Comparison of ENCODE assay signal across 24 cellular contexts in the genomic region with DNA sequence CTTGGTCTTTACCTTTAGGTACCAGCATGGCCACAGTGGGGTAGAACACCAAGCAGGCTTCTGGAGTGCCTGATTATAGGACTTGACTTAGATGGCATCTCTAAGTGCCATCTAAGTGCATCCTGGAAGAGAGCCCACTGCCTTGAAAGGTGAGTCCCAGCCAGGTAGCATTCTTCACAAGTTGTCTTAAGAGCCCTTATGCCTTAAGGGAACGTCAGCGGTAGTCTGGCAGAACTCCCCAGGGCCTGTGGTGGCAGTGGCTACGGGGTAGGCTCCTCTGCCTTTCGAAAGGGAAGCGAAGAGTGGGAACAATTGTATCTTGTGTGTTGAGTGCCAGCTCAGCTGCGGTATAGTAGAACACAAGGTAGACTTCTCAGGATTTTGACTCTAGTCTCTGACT.
A peak's percentile ranks its signal among the peaks of the same experiment; 100 is the strongest.
DNase-seq lines count a peak whose midpoint lies in the region; ATAC-seq, FAIRE-seq and TF ChIP-seq lines count a peak whose summit lies in the region.
"Had no signal": no experiment of that assay in that cellular context is flagged by ENCODE, and none has a peak within 500 bp of the region (broad histone marks: within the 10 kb centered on the region; RNA-seq: fewer than 3 reads in every experiment).

No MANE protein-coding gene starts in this region.

- H3K4ac ChIP-seq in H1 (replicated peaks; ENCODE audit: insufficient read length, low read depth, low read length), result no peak overlapping the region

- POLR2A ChIA-PET in H1 (lab: Charles Lee; ENCODE audit: partially characterized antibody), result no interaction called here

- 94% methylated on average over 6 of the region's 6 CpGs; no CpG with 5 or more reads in 1 of the 2 experiments for WGBS in H1 (ENCODE audit: extremely low coverage in 1 of 2, insufficient coverage in 1 of 2, insufficient read length in 1 of 2, insufficient replicate concordance in 2 of 2, low coverage in 1 of 2, low lambda C conversion rate in 2 of 2, missing lambda C conversion rate in 1 of 2), 2 experiments
- WGBS in lung, 2 donors, result 81 to 87% methylated on average over 6 of the region's 6 CpGs
- 89 to 90% methylated on average over 6 of the region's 6 CpGs for WGBS in aorta, 2 donors

- H4K91ac ChIP-seq in H1 (replicated peaks; ENCODE audit: insufficient read length, low read length), result no peak overlapping the region

- no peaks in the 10 kb centered on the region for H3K79me2 ChIP-seq in H1 (ENCODE audit: control insufficient read depth in 1 of 2, insufficient read depth in 2 of 2, low read length in 2 of 2)

- no peaks in the 10 kb centered on the region for H4K20me1 ChIP-seq in H1 (replicated peaks in 1 of 2; ENCODE audit: control insufficient read depth in 1 of 2, insufficient read depth in 2 of 2, low read length in 2 of 2)
- H4K20me1 ChIP-seq: BLaER1 treated with 17β-estradiol and CSF1 and Interleukin-3, amounts not matched to agents 10 nM and 100 nM had no signal

- intact Hi-C loops in aorta (cut with DNase I), result no loop called here

- no peak overlapping the region for H3K14ac ChIP-seq in H1 (ENCODE audit: insufficient read length)

- no peak overlapping the region for H3K56ac ChIP-seq in H1 (replicated peaks; ENCODE audit: insufficient read length, low read depth, low read length)

- H3K4me1 ChIP-seq in H1 (replicated peaks in 1 of 4; ENCODE audit: control insufficient read depth in 3 of 4, insufficient read depth in 4 of 4, low read length in 3 of 4) (peaks cover 0 to 4% (median 0%) of the 10 kb centered on the region in 4 experiments; a peak in 2 of 7 replicates), lung (ENCODE audit: control insufficient read depth in 2 of 2, insufficient read depth in 2 of 2, low read length in 2 of 2) (peaks cover 0 to 2% of the 10 kb centered on the region in 2 donors), aorta (ENCODE audit: control insufficient read depth in 1 of 2, insufficient read depth in 2 of 2, low read length in 2 of 2) (no peaks in the 10 kb centered on the region)
- H3K4me1 ChIP-seq: A549, BE2C had no signal

- no peak for TF ChIP-seq RAD21 in H1 (IDR thresholded peaks at IDR 0.05 in 1 of 2, conservative IDR thresholded peaks at IDR 0.05 in 1 of 2; ENCODE audit: low read depth in 2 of 2, low read length in 2 of 2)

- no peaks in the 10 kb centered on the region for H3K79me1 ChIP-seq in H1 (ENCODE audit: low read depth, low read length)

- no peak for TF ChIP-seq CTCF in H1 (IDR thresholded peaks at IDR 0.05; ENCODE audit: control extremely low read depth in 1 of 3, insufficient read depth in 1 of 3, low read depth in 1 of 3, low read length in 3 of 3)
- TF ChIP-seq CTCF in lung (IDR thresholded peaks at IDR 0.05; ENCODE audit: control extremely low read depth, extremely low read depth), result no peak

- no peak overlapping the region for H2BK5ac ChIP-seq in H1 (ENCODE audit: low read depth, low read length)

- no peak overlapping the region; a peak in 1 of 7 replicates for H3K9ac ChIP-seq in H1 (replicated peaks in 1 of 4; ENCODE audit: extremely low read depth in 1 of 4, low read depth in 3 of 4, low read length in 3 of 4)
- H3K9ac ChIP-seq: BLaER1 treated with 17β-estradiol and CSF1 and Interleukin-3, amounts not matched to agents 10 nM and 100 nM had no signal

- H3K9me3 ChIP-seq in H1 (ENCODE audit: insufficient read depth in 2 of 2, low read depth in 1 of 2, low read length in 1 of 2) (0 out of 4 replicates have a peak, but pooled peaks cover 0 to 6% of the 10 kb centered on the region in 2 experiments), lung (ENCODE audit: control insufficient read depth in 2 of 2, insufficient read depth in 1 of 2, low read length in 1 of 2) (no peaks in the 10 kb centered on the region), aorta (ENCODE audit: control insufficient read depth, low read length) (no peaks in the 10 kb centered on the region)
- H3K9me3 ChIP-seq: A549, BE2C had no signal

- CTCF ChIA-PET in H1 (lab: Charles Lee; ENCODE audit: partially characterized antibody), result interaction anchor here (2.2 kb wide), 1 partner anchor 10 kb away, joined by 4 read pairs; no protein-coding TSS in a partner anchor

- peak overlapping the region; percentile 18; the same call in 1 of the 2 replicates for H2BK12ac ChIP-seq in H1 (ENCODE audit: low read depth, low read length)

- DNase-seq in NCI-H187 (lab: John Stamatoyannopoulos, UW), result peak; percentile 14 to 61
- no peak for DNase-seq in NCI-H187 treated with DMSO at 0.1 percent for 48 hours (lab: John Stamatoyannopoulos, UW)
- peak; percentile 31 for DNase-seq in NCI-H2029 (lab: John Stamatoyannopoulos, UW)
- no peak for DNase-seq in H1 (ENCODE audit: low read depth in 1 of 2, low spot score in 2 of 2)
- DNase-seq in lung (ENCODE audit: low spot score), result peak; percentile 29
- no peak for DNase-seq in central memory CD4-positive, alpha-beta T cell
- no peak for DNase-seq in aorta
- DNase-seq in NCI-H345 treated with DMSO at 0.1 percent for 48 hours (lab: John Stamatoyannopoulos, UW; ENCODE audit: unreplicated experiment), result no peak
- DNase-seq: 8988T; ACHN; AML-193; BE2C; Calu3; CD4-positive, alpha-beta T cell; COR-L47; DMS53; DMS79 treated with DMSO at 0.1 percent for 48 hours; GF-D8; GOT3; H7; HCEC 1CT had no signal

- H3K36me3 ChIP-seq in H1 (ENCODE audit: control insufficient read depth in 2 of 4, insufficient read depth in 4 of 4, low read length in 3 of 4), result no peaks in the 10 kb centered on the region
- H3K36me3 ChIP-seq in lung (ENCODE audit: control insufficient read depth in 2 of 2, insufficient read depth in 2 of 2, low read length in 2 of 2), result no peaks in the 10 kb centered on the region
- H3K36me3 ChIP-seq in aorta (ENCODE audit: control insufficient read depth in 1 of 2, insufficient read depth in 2 of 2, low read length in 1 of 2), result no peaks in the 10 kb centered on the region
- H3K36me3 ChIP-seq: BE2C; BLaER1 treated with 17β-estradiol and CSF1 and Interleukin-3, amounts not matched to agents 10 nM and 100 nM had no signal

- H3K18ac ChIP-seq in H1 (ENCODE audit: extremely low read depth, low read length), result no peak overlapping the region

- H4K5ac ChIP-seq in H1 (ENCODE audit: insufficient read length, low read depth, low read length), result no peak overlapping the region

- no peak overlapping the region for H4K8ac ChIP-seq in H1 (ENCODE audit: extremely low read depth, insufficient read depth, low read length)

- H2AFZ ChIP-seq in H1 (ENCODE audit: low read length), result no peak overlapping the region

- H2BK15ac ChIP-seq in H1 (ENCODE audit: low read length), result 0 out of 2 replicates have a peak overlapping the region, but pooled peaks have one; percentile 61

- H3K27ac ChIP-seq in H1 (ENCODE audit: low read depth, low read length) (no peak overlapping the region), lung (ENCODE audit: low read depth in 1 of 2, low read length in 1 of 2) (no peak overlapping the region), aorta (ENCODE audit: low read depth in 1 of 2, low read length in 2 of 2) (no peak overlapping the region)
- H3K27ac ChIP-seq: A549; BLaER1 treated with 17β-estradiol and CSF1 and Interleukin-3, amounts not matched to agents 10 nM and 100 nM had no signal

- no peak overlapping the region for H3K23ac ChIP-seq in H1 (ENCODE audit: insufficient read length)

- no peak overlapping the region for H2BK120ac ChIP-seq in H1 (replicated peaks; ENCODE audit: low read depth, low read length)

- no peak for FAIRE-seq in H1 (lab: Jason Lieb, UNC)
- FAIRE-seq: A549, GM12892 had no signal

- TF ChIP-seq POLR2A in H1 (IDR thresholded peaks at IDR 0.05; ENCODE audit: control extremely low read depth in 1 of 2, low read depth in 2 of 2, low read length in 2 of 2), result no peak

- no peak for ATAC-seq in lung (ENCODE audit: insufficient read depth, low FRiP score)
- no peak for ATAC-seq in aorta (ENCODE audit: low FRiP score)
- ATAC-seq: A549 had no signal

- no peak overlapping the region for H3K4me3 ChIP-seq in H1 (ENCODE audit: extremely low read depth in 1 of 4, insufficient read depth in 2 of 4, low read depth in 3 of 4, low read length in 4 of 4)
- no peak overlapping the region for H3K4me3 ChIP-seq in lung
- H3K4me3 ChIP-seq in aorta (ENCODE audit: low read length in 2 of 2), result no peak overlapping the region
- H3K4me3 ChIP-seq: A549; BLaER1 treated with 17β-estradiol and CSF1 and Interleukin-3, amounts not matched to agents 10 nM and 100 nM had no signal

- H3K4me2 ChIP-seq in H1 (ENCODE audit: insufficient read depth in 1 of 2, low read depth in 2 of 2, low read length in 2 of 2), result no peak overlapping the region
- H3K4me2 ChIP-seq: A549 had no signal

- H3K23me2 ChIP-seq in H1 (ENCODE audit: low read depth, low read length), result no peaks in the 10 kb centered on the region

- no peaks in the 10 kb centered on the region for H3K27me3 ChIP-seq in H1 (replicated peaks in 1 of 4; ENCODE audit: control insufficient read depth in 3 of 4, extremely low read depth in 1 of 4, insufficient read depth in 3 of 4, low read length in 3 of 4)
- H3K27me3 ChIP-seq in lung (ENCODE audit: control insufficient read depth, insufficient read depth), result no peaks in the 10 kb centered on the region
- H3K27me3 ChIP-seq in aorta (ENCODE audit: control insufficient read depth in 1 of 2, insufficient read depth in 2 of 2, low read length in 1 of 2), result no peaks in the 10 kb centered on the region
- H3K27me3 ChIP-seq: BE2C; BLaER1 treated with 17β-estradiol and CSF1 and Interleukin-3, amounts not matched to agents 10 nM and 100 nM had no signal

- TF ChIP-seq EP300 in H1 (IDR thresholded peaks at IDR 0.05; ENCODE audit: borderline replicate concordance in 1 of 2, low read depth in 2 of 2, low read length in 2 of 2), result no peak

- H2AK5ac ChIP-seq in H1 (ENCODE audit: low read depth, low read length), result no peak overlapping the region

- H2BK20ac ChIP-seq in H1 (ENCODE audit: low read length), result no peak overlapping the region

TF ChIP-seq in H1, 55 proteins besides CTCF, POLR2A, EP300 and RAD21:
- TF ChIP-seq KDM1A (IDR thresholded peaks at IDR 0.05; ENCODE audit: borderline replicate concordance, low read length), result no peak
- TF ChIP-seq CHD1 (IDR thresholded peaks at IDR 0.05; ENCODE audit: low read depth, low read length), result no peak
- no peak for TF ChIP-seq TAF7 (optimal IDR thresholded peaks at IDR 0.05; ENCODE audit: borderline replicate concordance, low read depth, low read length)
- no peak for TF ChIP-seq SIX5 (IDR thresholded peaks at IDR 0.05; ENCODE audit: low read depth, low read length)
- TF ChIP-seq SUZ12 (IDR thresholded peaks at IDR 0.05; ENCODE audit: low read length), result no peak
- TF ChIP-seq SAP30 (IDR thresholded peaks at IDR 0.05; ENCODE audit: insufficient read depth, insufficient replicate concordance, low read length), result no peak
- no peak for TF ChIP-seq SP1 (IDR thresholded peaks at IDR 0.05; ENCODE audit: low read depth, low read length)

Comparison
In these comparisons a context has a peak if more than half of its experiments do, and no peak if none do; other contexts are left out.
1. DNase-seq: peak in NCI-H187 (2 of 2), NCI-H2029 (single experiment) and lung (single experiment); none in NCI-H187 treated with DMSO at 0.1 percent for 48 hours (single experiment), H1 (0 of 2), central memory CD4-positive, alpha-beta T cell (single experiment), aorta (0 of 2) and NCI-H345 treated with DMSO at 0.1 percent for 48 hours (single experiment).